17 cellular contexts compared by ENCODE assay signal in genomic region chr4:11436084-11436483, GRCh38. TPM values are rescaled to one million over a fixed set of nuclear protein-coding genes. Genes with fewer than 3 reads are reported as not detected.
DNase-seq lines count a peak whose midpoint lies in the region; ATAC-seq and TF ChIP-seq lines count a peak whose summit lies in the region.
"Had no signal": no experiment of that assay in that cellular context is flagged by ENCODE, and none has a peak within 500 bp of the region (broad histone marks: within the 10 kb centered on the region; RNA-seq: fewer than 3 reads in every experiment).

No MANE protein-coding gene starts in this region.

- peak; percentile 20 for DNase-seq in NAMALWA (ENCODE audit: low spot score)
- no peak for DNase-seq in GM13977 (ENCODE audit: low spot score)
- no peak for DNase-seq in Caco-2
- DNase-seq in NCI-H2107 treated with DMSO at 0.1 percent for 48 hours (lab: John Stamatoyannopoulos, UW; ENCODE audit: unreplicated experiment), result no peak
- DNase-seq: CD8-positive, alpha-beta T cell; glutamatergic neuron; islet precursor cell; NCI-H2029 treated with DMSO at 0.1 percent for 48 hours; NCI-H774; right cardiac atrium; thyroid gland had no signal

- intact Hi-C loops in Caco-2 (cut with micrococcal nuclease; ENCODE audit: unreplicated experiment), result no loop called here

- H3K4me1 ChIP-seq in DOHH2 (ENCODE audit: control insufficient read depth, low read length) (peaks cover 29% of the 10 kb centered on the region), Caco-2 (no peaks in the 10 kb centered on the region)
- H3K4me1 ChIP-seq: A549, thyroid gland had no signal

- H3K9me3 ChIP-seq in DOHH2 (ENCODE audit: control insufficient read depth, insufficient read depth, low read length) (no peaks in the 10 kb centered on the region), Caco-2 (no peaks in the 10 kb centered on the region)
- H3K9me3 ChIP-seq: A549, thyroid gland had no signal

- no peaks in the 10 kb centered on the region for H3K9me2 ChIP-seq in DOHH2 (replicated peaks; ENCODE audit: control insufficient read depth, low read length)

- no peaks in the 10 kb centered on the region for H3K36me3 ChIP-seq in DOHH2 (ENCODE audit: control insufficient read depth, low read length)
- no peaks in the 10 kb centered on the region for H3K36me3 ChIP-seq in Caco-2 (ENCODE audit: control insufficient read depth, insufficient read depth, low read length)
- H3K36me3 ChIP-seq: thyroid gland had no signal

- H3K4me3 ChIP-seq in DOHH2 (ENCODE audit: low read length) (peak overlapping the region; percentile 24), Caco-2 (ENCODE audit: low read depth, low read length) (no peak overlapping the region)
- H3K4me3 ChIP-seq: A549, thyroid gland had no signal

- H3K27me3 Mint-ChIP-seq in Caco-2 (ENCODE audit: insufficient read depth, unreplicated experiment), result no peaks in the 10 kb centered on the region

- H3F3A ChIP-seq in DOHH2 (ENCODE audit: control insufficient read depth, insufficient read depth), result no peaks in the 10 kb centered on the region

- H3K9me3 Mint-ChIP-seq in Caco-2 (ENCODE audit: unreplicated experiment), result no peaks in the 10 kb centered on the region
- H3K9me3 Mint-ChIP-seq: CD8-positive, alpha-beta T cell had no signal

- H3K27me3 ChIP-seq in DOHH2 (ENCODE audit: control insufficient read depth, low read length), result no peaks in the 10 kb centered on the region
- no peaks in the 10 kb centered on the region for H3K27me3 ChIP-seq in Caco-2 (replicated peaks; ENCODE audit: control insufficient read depth, insufficient read depth, low read length)
- H3K27me3 ChIP-seq: thyroid gland had no signal

- CTCF ChIA-PET in Caco-2 (lab: Charles Lee), result no interaction called here

- TF ChIP-seq CTCF in DOHH2 (IDR thresholded peaks at IDR 0.05; ENCODE audit: low read depth, low read length, poor library complexity, severe bottlenecking), result no peak
- TF ChIP-seq CTCF in GM13977 (IDR thresholded peaks at IDR 0.05; ENCODE audit: extremely low read depth, insufficient read depth, missing control alignments), result no peak
- no peak for TF ChIP-seq CTCF in Caco-2 (IDR thresholded peaks at IDR 0.05; ENCODE audit: insufficient read depth in 1 of 2, low read depth in 1 of 2, low read length in 1 of 2, severe bottlenecking in 1 of 2, unreplicated experiment in 1 of 2)

- H3K27ac ChIP-seq in DOHH2 (ENCODE audit: low read depth, low read length), result peak overlapping the region; percentile 29
- H3K27ac ChIP-seq: A549, thyroid gland had no signal

- no peak overlapping the region for H3K27ac Mint-ChIP-seq in Caco-2 (ENCODE audit: unreplicated experiment)
- H3K27ac Mint-ChIP-seq: CD8-positive, alpha-beta T cell had no signal

- BruUV-seq in Caco-2 (replicated peaks; lab: Mats Ljungman, UMichigan), result no TSS peak

- in situ Hi-C loops in GM13977 (cut with MboI; ENCODE audit: low pct_unique_long_range_greater_than_20kb, low sequenced_read_pairs, unreplicated experiment), result no loop called here

- no peaks in the 10 kb centered on the region for H4K20me1 ChIP-seq in DOHH2 (ENCODE audit: control insufficient read depth, insufficient read depth, low read depth, low read length)

- ATAC-seq in GM19372 (IDR thresholded peaks at IDR 0.05; ENCODE audit: low read depth, unreplicated experiment) (peak; percentile 66), HG02852 (IDR thresholded peaks at IDR 0.05; ENCODE audit: unreplicated experiment) (peak; percentile 60), GM21515 (IDR thresholded peaks at IDR 0.05; ENCODE audit: unreplicated experiment) (no peak)
- ATAC-seq: A549; CD8-positive, alpha-beta T cell; right cardiac atrium had no signal

- no peaks in the 10 kb centered on the region for H3K4me1 Mint-ChIP-seq in Caco-2 (ENCODE audit: low read depth, unreplicated experiment)

- no peak overlapping the region for H3K4me3 Mint-ChIP-seq in Caco-2 (ENCODE audit: unreplicated experiment)
- H3K4me3 Mint-ChIP-seq: CD8-positive, alpha-beta T cell had no signal

- POLR2A ChIA-PET in Caco-2 (lab: Charles Lee), result no interaction called here

- no peaks in the 10 kb centered on the region for H3K79me2 ChIP-seq in DOHH2 (ENCODE audit: control insufficient read depth, low read length)

- H3K36me3 Mint-ChIP-seq in Caco-2 (ENCODE audit: insufficient read depth, unreplicated experiment), result no peaks in the 10 kb centered on the region
- H3K36me3 Mint-ChIP-seq: CD8-positive, alpha-beta T cell had no signal

- peak overlapping the region; percentile 64 for H3K4me2 ChIP-seq in DOHH2 (ENCODE audit: low read length)
- H3K4me2 ChIP-seq: A549 had no signal

RNA-seq across cellular contexts. Expression of gene HS3ST1, which starts 7.4 kb away (rescaled TPM):
- total RNA-seq in Caco-2 (2022), result 4.2 TPM in 2 replicates
- total RNA-seq: CD8-positive, alpha-beta T cell; M059J had no signal
